In genomic region chr7:108592633-108593277, GRCh38 we compare ENCODE assay signal across 11 cellular contexts. TPM values are rescaled to one million over a fixed set of nuclear protein-coding genes. Genes with fewer than 3 reads are reported as not detected.
DNase-seq lines count a peak whose midpoint lies in the region; ATAC-seq, FAIRE-seq and TF ChIP-seq lines count a peak whose summit lies in the region.
"Had no signal": no experiment of that assay in that cellular context is flagged by ENCODE, and none has a peak within 500 bp of the region (broad histone marks: within the 10 kb centered on the region; RNA-seq: fewer than 3 reads in every experiment).

No MANE protein-coding gene starts in this region.

- H3K4me1 ChIP-seq in K562 (replicated peaks in 1 of 2; ENCODE audit: control insufficient read depth in 2 of 2, insufficient read depth in 2 of 2, low read length in 2 of 2): no peaks in the 10 kb centered on the region; a peak in 1 of 5 replicates

- no peak overlapping the region for H3K9ac ChIP-seq in K562 (ENCODE audit: insufficient read depth in 1 of 2, low read depth in 2 of 2, low read length in 2 of 2)

- intact Hi-C loops in K562 (cut with micrococcal nuclease): no loop called here
- intact Hi-C loops in sciatic nerve (cut with DNase I): no loop called here

- in situ Hi-C loops in K562 (cut with MboI): no loop called here

- TF ChIP-seq EP300 in K562 (IDR thresholded peaks at IDR 0.05; ENCODE audit: low read length): no peak

- H4K20me1 ChIP-seq in K562 (replicated peaks; ENCODE audit: control insufficient read depth, insufficient read depth, low read length): no peaks in the 10 kb centered on the region

- TF ChIP-seq RAD21 in K562 (CRISPR knock-in tag; conservative IDR thresholded peaks at IDR 0.05 in 1 of 2, IDR thresholded peaks at IDR 0.05 in 1 of 2): peak; percentile 70 to 83

- WGBS in K562 (ENCODE audit: insufficient coverage, low coverage, missing lambda C conversion rate): 2% methylated on average over 4 of the region's 4 CpGs

- H3K27me3 Mint-ChIP-seq in osteocyte (ENCODE audit: unreplicated experiment): peaks cover 25% of the 10 kb centered on the region
- H3K27me3 Mint-ChIP-seq in effector memory CD8-positive, alpha-beta T cell: peaks cover 12 to 17% of the 10 kb centered on the region in 2 donors

- CTCF ChIA-PET in K562 (lab: Yijun Ruan, JAX; ENCODE audit: low intra/inter-chr PET ratio): no interaction called here

- H3K27ac Mint-ChIP-seq in osteocyte (ENCODE audit: unreplicated experiment): no peak overlapping the region
- H3K27ac Mint-ChIP-seq in effector memory CD8-positive, alpha-beta T cell: no peak overlapping the region

- no peaks in the 10 kb centered on the region for H3K36me3 Mint-ChIP-seq in osteocyte (ENCODE audit: unreplicated experiment)
- peaks cover 4% of the 10 kb centered on the region for H3K36me3 Mint-ChIP-seq in effector memory CD8-positive, alpha-beta T cell (ENCODE audit: insufficient read depth)

- no peak overlapping the region for H3K27ac ChIP-seq in K562 (ENCODE audit: extremely low read depth, low read depth, low read length)
- H3K27ac ChIP-seq: skin epidermis had no signal

- H3K4me1 Mint-ChIP-seq in osteocyte (ENCODE audit: unreplicated experiment): peaks cover 12% of the 10 kb centered on the region
- H3K4me1 Mint-ChIP-seq in effector memory CD8-positive, alpha-beta T cell (ENCODE audit: low read depth in 2 of 2): no peaks in the 10 kb centered on the region

- no peaks in the 10 kb centered on the region for H3K9me3 Mint-ChIP-seq in osteocyte (ENCODE audit: unreplicated experiment)
- no peaks in the 10 kb centered on the region for H3K9me3 Mint-ChIP-seq in effector memory CD8-positive, alpha-beta T cell

- TF ChIP-seq POLR2A in K562 (conservative IDR thresholded peaks at IDR 0.05): no peak

- no peak overlapping the region for H2AFZ ChIP-seq in K562 (ENCODE audit: low read depth, low read length)

- H3K9me1 ChIP-seq in K562 (ENCODE audit: control insufficient read depth, insufficient read depth, low read length): no peaks in the 10 kb centered on the region

- H3K27me3 ChIP-seq in K562 (ENCODE audit: control insufficient read depth in 2 of 2, insufficient read depth in 2 of 2, low read length in 2 of 2) (peaks cover 32% of the 10 kb centered on the region in 2 experiments), H7 (ENCODE audit: control insufficient read depth, insufficient read depth, low read length) (no peaks in the 10 kb centered on the region)

- H3K79me2 ChIP-seq in K562 (ENCODE audit: control insufficient read depth, insufficient read depth, low read length): no peaks in the 10 kb centered on the region

- FAIRE-seq in K562 (lab: Jason Lieb, UNC): peak; percentile 56
- FAIRE-seq: endometrium, TTC549 had no signal

- no peaks in the 10 kb centered on the region for H3K9me3 ChIP-seq in K562 (replicated peaks; ENCODE audit: control insufficient read depth, insufficient read depth, low read depth, low read length)

- ATAC-seq in GM18867 (IDR thresholded peaks at IDR 0.05; ENCODE audit: unreplicated experiment): peak; percentile 46
- peak; percentile 92 for ATAC-seq in K562
- no peak for ATAC-seq in sciatic nerve
- ATAC-seq in GM21717 (IDR thresholded peaks at IDR 0.05; ENCODE audit: unreplicated experiment): no peak
- ATAC-seq in effector memory CD8-positive, alpha-beta T cell (replicated peaks): no peak

- H3K36me3 ChIP-seq in K562 (ENCODE audit: control insufficient read depth, insufficient read depth, low read length) (no peaks in the 10 kb centered on the region), H7 (replicated peaks; ENCODE audit: control insufficient read depth, insufficient read depth, low read length) (no peaks in the 10 kb centered on the region)

- TF ChIP-seq CTCF in K562 (IDR thresholded peaks at IDR 0.05 in 2 of 3, conservative IDR thresholded peaks at IDR 0.05 in 1 of 3; ENCODE audit: insufficient read depth in 2 of 3, low read depth in 1 of 3, low read length in 3 of 3): peak; percentile 54 to 72 (median 70)
- TF ChIP-seq CTCF in osteocyte (IDR thresholded peaks at IDR 0.05): peak; percentile 47

- H3K4me3 ChIP-seq in K562 (no peak overlapping the region), H7 (ENCODE audit: insufficient read depth, low read depth, low read length) (no peak overlapping the region)
- H3K4me3 ChIP-seq: skin epidermis had no signal

- no peak overlapping the region for H3K4me3 Mint-ChIP-seq in osteocyte (ENCODE audit: unreplicated experiment)
- no peak overlapping the region for H3K4me3 Mint-ChIP-seq in effector memory CD8-positive, alpha-beta T cell

- POLR2A ChIA-PET in K562 (lab: Yijun Ruan, JAX): interaction anchor here (0.8 to 2.4 kb wide), 3 partner anchors 12 to 174 kb away, joined by 4 to 8 read pairs (median 5); no protein-coding TSS in a partner anchor

- no peak overlapping the region for H3K4me2 ChIP-seq in K562 (ENCODE audit: insufficient read depth, low read length)

- no TSS peak for BruUV-seq in K562 (replicated peaks; lab: Mats Ljungman, UMichigan)

- DNase-seq in NCI-H2107 (lab: John Stamatoyannopoulos, UW): peak; percentile 19
- DNase-seq in K562 (ENCODE audit: extremely low read depth in 1 of 4, low spot score in 3 of 4): peak in 2 of 4 experiments; percentile 60
- no peak for DNase-seq in osteocyte (ENCODE audit: extremely low spot score, unreplicated experiment)
- DNase-seq in sciatic nerve (ENCODE audit: low spot score): no peak
- no peak for DNase-seq in H7
- DNase-seq in effector memory CD8-positive, alpha-beta T cell: no peak

TF ChIP-seq in K562, 482 proteins besides CTCF, POLR2A, EP300 and RAD21:
- TF ChIP-seq STAT5B (CRISPR knock-in tag; IDR thresholded peaks at IDR 0.05) (no peak), SMC3 (conservative IDR thresholded peaks at IDR 0.05; ENCODE audit: insufficient read depth, low read depth, low read length) (peak; percentile 48; the same call in 1 of the 2 replicates), DEAF1 (CRISPR knock-in tag; IDR thresholded peaks at IDR 0.05) (peak; percentile 31; the same call in 1 of the 2 replicates)

RNA-seq across cellular contexts. Expression of gene DNAJB9, which starts 23.1 kb away (rescaled TPM):
- total RNA-seq in K562 (2011; cell fraction: chromatin; rRNA removed; ENCODE audit: low replicate concordance): 8.2 and 33.1 TPM in 2 replicates
- total RNA-seq in K562 (2011; cell fraction: nucleolus; rRNA removed): 8.5 and 13.6 TPM in 2 replicates
- 21.3 and 26.8 TPM in 2 replicates for total RNA-seq in K562 (2011; cell fraction: nucleoplasm; rRNA removed)
- 34.2 and 35.9 TPM in 2 replicates for total RNA-seq in K562 (2014; rRNA removed)
- total RNA-seq in K562 (2014; rRNA removed; fragmentation: Illumina TruSeq; extraction: Trizol): 13.5 and 15.3 TPM in 2 replicates
- total RNA-seq in K562 (2015; rRNA removed; fragmentation: Illumina TruSeq; extraction: Trizol): 11.2 and 11.4 TPM in 2 replicates
- 9.0 and 9.6 TPM in 2 replicates for total RNA-seq in K562 (2021)
- 7.6 and 8.9 TPM in 2 replicates for polyA plus RNA-seq in K562 (2011; rRNA removed)
- 4.4 and 5.5 TPM in 2 replicates for polyA plus RNA-seq in K562 (2011; cell fraction: cytosol; rRNA removed)
- 5.3 and 5.4 TPM in 2 replicates for polyA plus RNA-seq in K562 (2011; cell fraction: nucleus; rRNA removed)
- 9.7 and 19.9 TPM in 2 replicates for polyA plus RNA-seq in K562 (2012)
- 7.8 and 8.6 TPM in 2 replicates for polyA plus RNA-seq in K562 (2014; fragmentation: Illumina TruSeq; extraction: Trizol)
- 1 to 10 TPM; 4.3 to 5.3 TPM for polyA plus RNA-seq in K562 (2014; fragmentation: Nextera tagmentation; extraction: Ambion mirVana)
- polyA plus RNA-seq in K562 (2014; rRNA removed): 9.1 and 15.1 TPM in 2 replicates
- polyA minus RNA-seq in K562 (2011; rRNA and poly(A)+ RNA removed): 8.4 and 11.9 TPM in 2 replicates
- polyA minus RNA-seq in K562 (2011; cell fraction: cytosol; rRNA and poly(A)+ RNA removed): 7.1 and 7.5 TPM in 2 replicates
- 7.1 and 17.2 TPM in 2 replicates for polyA minus RNA-seq in K562 (2011; cell fraction: nucleus; rRNA and poly(A)+ RNA removed)
- 20.5 and 23.3 TPM in 2 replicates for total RNA-seq in osteocyte
- total RNA-seq in sciatic nerve: 20.8 TPM
- total RNA-seq in H7 (2014; rRNA removed; shearing (Covaris generic)): 14.7 and 18.5 TPM in 2 replicates

RNA-seq across cellular contexts. Expression of gene THAP5, which starts 23.2 kb away (rescaled TPM):
- total RNA-seq in K562 (2011; cell fraction: chromatin; rRNA removed; ENCODE audit: low replicate concordance): 10.0 and 35.7 TPM in 2 replicates
- total RNA-seq in K562 (2011; cell fraction: nucleolus; rRNA removed): 11.5 and 13.6 TPM in 2 replicates
- total RNA-seq in K562 (2011; cell fraction: nucleoplasm; rRNA removed): 20.3 and 27.3 TPM in 2 replicates
- 26.4 and 28.2 TPM in 2 replicates for total RNA-seq in K562 (2014; rRNA removed)
- 47.2 and 57.9 TPM in 2 replicates for total RNA-seq in K562 (2014; rRNA removed; fragmentation: Illumina TruSeq; extraction: Trizol)
- total RNA-seq in K562 (2015; rRNA removed; fragmentation: Illumina TruSeq; extraction: Trizol): 52.1 and 58.1 TPM in 2 replicates
- total RNA-seq in K562 (2021): 30.9 and 31.4 TPM in 2 replicates
- 11.0 and 19.6 TPM in 2 replicates for polyA plus RNA-seq in K562 (2011; rRNA removed)
- 2.6 and 5.2 TPM in 2 replicates for polyA plus RNA-seq in K562 (2011; cell fraction: cytosol; rRNA removed)
- 5.4 and 8.1 TPM in 2 replicates for polyA plus RNA-seq in K562 (2011; cell fraction: nucleus; rRNA removed)
- polyA plus RNA-seq in K562 (2012): 19.2 and 22.6 TPM in 2 replicates
- polyA plus RNA-seq in K562 (2014; fragmentation: Illumina TruSeq; extraction: Trizol): 34.7 and 41.7 TPM in 2 replicates
- polyA plus RNA-seq in K562 (2014; fragmentation: Nextera tagmentation; extraction: Ambion mirVana): 10 to 100 TPM; 26.3 to 27.8 TPM
- 16.5 and 17.3 TPM in 2 replicates for polyA plus RNA-seq in K562 (2014; rRNA removed)
- polyA minus RNA-seq in K562 (2011; rRNA and poly(A)+ RNA removed): 40.2 and 47.4 TPM in 2 replicates
- polyA minus RNA-seq in K562 (2011; cell fraction: cytosol; rRNA and poly(A)+ RNA removed): 16.4 and 19.6 TPM in 2 replicates
- polyA minus RNA-seq in K562 (2011; cell fraction: nucleus; rRNA and poly(A)+ RNA removed): 14.3 and 22.7 TPM in 2 replicates
- 26.8 and 29.8 TPM in 2 replicates for total RNA-seq in osteocyte
- total RNA-seq in sciatic nerve: 30.8 TPM
- total RNA-seq in H7 (2014; rRNA removed; shearing (Covaris generic)): 11.9 and 15.6 TPM in 2 replicates

Comparison
In these comparisons a context has a peak if more than half of its experiments do, and no peak if none do; other contexts are left out.
1. ATAC-seq: peak in GM18867 (single experiment) and K562 (single experiment); none in sciatic nerve (single experiment), GM21717 (single experiment) and effector memory CD8-positive, alpha-beta T cell (single experiment).